ENCODE assay signal across 11 cellular contexts in genomic region chr2:224412064-224412921, GRCh38. TPM values are rescaled to one million over a fixed set of nuclear protein-coding genes. Genes with fewer than 3 reads are reported as not detected.
DNase-seq lines count a peak whose midpoint lies in the region; ATAC-seq and TF ChIP-seq lines count a peak whose summit lies in the region.
"Had no signal": no experiment of that assay in that cellular context is flagged by ENCODE, and none has a peak within 500 bp of the region (broad histone marks: within the 10 kb centered on the region; RNA-seq: fewer than 3 reads in every experiment).

No MANE protein-coding gene starts in this region.

- in situ Hi-C loops in gastrocnemius medialis (cut with MboI; ENCODE audit: low sequenced_read_pairs in 4 of 4): no loop called here

- no peak overlapping the region for H2BK120ac ChIP-seq in neuronal stem cell (ENCODE audit: low read depth, low read length)

- H3K27me3 ChIP-seq in WERI-Rb-1 (ENCODE audit: insufficient read depth, low read depth, severe bottlenecking): no peaks in the 10 kb centered on the region
- H3K27me3 ChIP-seq in gastrocnemius medialis: no peaks in the 10 kb centered on the region
- no peaks in the 10 kb centered on the region for H3K27me3 ChIP-seq in neuronal stem cell (ENCODE audit: control insufficient read depth in 3 of 3, insufficient read depth in 3 of 3, low read depth in 1 of 3, low read length in 3 of 3)
- H3K27me3 ChIP-seq in A673 (replicated peaks; ENCODE audit: insufficient read depth, low read depth, low read length, poor library complexity): no peaks in the 10 kb centered on the region

- H4K8ac ChIP-seq in neuronal stem cell (ENCODE audit: low read depth, low read length): no peak overlapping the region

- no peak overlapping the region for H3K4ac ChIP-seq in neuronal stem cell (ENCODE audit: low read length)

- H3K18ac ChIP-seq in neuronal stem cell (ENCODE audit: low read length): no peak overlapping the region

- no peak overlapping the region for H2AK5ac ChIP-seq in neuronal stem cell (ENCODE audit: low read depth, low read length)

- no peak for TF ChIP-seq CTCF in WERI-Rb-1 (IDR thresholded peaks at IDR 0.05; ENCODE audit: low read depth, low read length)
- no peak for TF ChIP-seq CTCF in gastrocnemius medialis (IDR thresholded peaks at IDR 0.05 in 4 of 5, conservative IDR thresholded peaks at IDR 0.05 in 1 of 5)
- no peak for TF ChIP-seq CTCF in A673 (conservative IDR thresholded peaks at IDR 0.05; ENCODE audit: low read depth, low read length)

- no peak overlapping the region for H2BK15ac ChIP-seq in neuronal stem cell (ENCODE audit: low read length)

- no peaks in the 10 kb centered on the region for H3K9me3 ChIP-seq in WERI-Rb-1 (ENCODE audit: severe bottlenecking)
- H3K9me3 ChIP-seq in gastrocnemius medialis: no peaks in the 10 kb centered on the region
- peaks cover 0 to under 1% of the 10 kb centered on the region in 2 donors for H3K9me3 ChIP-seq in neuronal stem cell (replicated peaks in 1 of 2; ENCODE audit: control insufficient read depth in 2 of 2, insufficient read depth in 1 of 2, low read depth in 1 of 2, low read length in 2 of 2)
- no peaks in the 10 kb centered on the region for H3K9me3 ChIP-seq in A673 (ENCODE audit: low read depth, low read length, poor library complexity, severe bottlenecking)

- no peak overlapping the region for H2BK5ac ChIP-seq in neuronal stem cell (ENCODE audit: low read length)

- POLR2A ChIA-PET in A673 (lab: Charles Lee; ENCODE audit: low non-redundant PET): no interaction called here

- H3K27ac ChIP-seq in WERI-Rb-1 (no peak overlapping the region), gastrocnemius medialis (peak overlapping the region; percentile 29 to 74 (median 64)), neuronal stem cell (replicated peaks; ENCODE audit: low read length) (no peak overlapping the region), A673 (ENCODE audit: low read depth, low read length, poor library complexity, severe bottlenecking) (no peak overlapping the region)

- no peak for TF ChIP-seq POLR2A in gastrocnemius medialis (IDR thresholded peaks at IDR 0.05)

- BruUV-seq in A673 (replicated peaks; lab: Mats Ljungman, UMichigan): no TSS peak

- H3K23ac ChIP-seq in neuronal stem cell (ENCODE audit: low read depth, low read length, poor library complexity): no peak overlapping the region

- H3K4me3 ChIP-seq in WERI-Rb-1 (ENCODE audit: low read depth, low read length) (no peak overlapping the region), gastrocnemius medialis (peak overlapping the region in 3 of 4 donors; percentile 17 to 32 (median 23)), neuronal stem cell (ENCODE audit: low read length in 2 of 2) (no peak overlapping the region), A673 (ENCODE audit: low read depth, low read length, poor library complexity, severe bottlenecking) (no peak overlapping the region)

- WGBS in neuronal stem cell (ENCODE audit: extremely low coverage in 2 of 2, insufficient read length in 2 of 2, insufficient replicate concordance in 1 of 2), 2 donors: no CpG with 5 or more reads among the region's 19 CpGs

- H3K36me3 ChIP-seq in WERI-Rb-1: no peaks in the 10 kb centered on the region
- H3K36me3 ChIP-seq in gastrocnemius medialis: no peaks in the 10 kb centered on the region
- H3K36me3 ChIP-seq in neuronal stem cell (replicated peaks in 1 of 2; ENCODE audit: control insufficient read depth in 2 of 2, insufficient read depth in 2 of 2, low read length in 2 of 2): no peaks in the 10 kb centered on the region
- no peaks in the 10 kb centered on the region for H3K36me3 ChIP-seq in A673 (ENCODE audit: insufficient read depth, low read length, poor library complexity, severe bottlenecking)

- H2AFZ ChIP-seq in neuronal stem cell (ENCODE audit: low read length): no peak overlapping the region

- no peak overlapping the region for H4K91ac ChIP-seq in neuronal stem cell (ENCODE audit: low read depth, low read length, poor library complexity)

- H3K4me2 ChIP-seq in neuronal stem cell (ENCODE audit: insufficient read depth, low read length, poor library complexity, severe bottlenecking): no peak overlapping the region

- peak; percentile 75 for DNase-seq in GM04503 (ENCODE audit: low read depth)
- peak; percentile 13 for DNase-seq in WERI-Rb-1
- DNase-seq in hepatic stellate cell (ENCODE audit: low spot score): peak; percentile 61
- DNase-seq in gastrocnemius medialis: no peak
- no peak for DNase-seq in NCI-H1436 (lab: John Stamatoyannopoulos, UW)
- no peak for DNase-seq in neuronal stem cell (ENCODE audit: low spot score)
- no peak for DNase-seq in A673 (ENCODE audit: low spot score)
- no peak for DNase-seq in activated effector memory CD4-positive, alpha-beta T cell treated with anti-CD3 and anti-CD28 coated beads, Interleukin-2, amount 50 U/mL, for 16 hours
- DNase-seq: central memory CD4-positive, alpha-beta T cell; retina; stimulated activated CD8-positive, alpha-beta memory T cell treated with anti-CD3 and anti-CD28 coated beads, Interleukin-4, amount 100 ng/mL, for 48 hours had no signal

- H3K14ac ChIP-seq in neuronal stem cell (ENCODE audit: low read length): no peak overlapping the region

- H3K79me1 ChIP-seq in neuronal stem cell (ENCODE audit: low read depth, low read length): no peaks in the 10 kb centered on the region

- H3K4me1 ChIP-seq in gastrocnemius medialis (peaks cover 6 to 16% of the 10 kb centered on the region in 2 donors), neuronal stem cell (ENCODE audit: control insufficient read depth in 2 of 2, insufficient read depth in 1 of 2, low read depth in 1 of 2, low read length in 2 of 2) (no peaks in the 10 kb centered on the region), A673 (ENCODE audit: insufficient read depth, low read length, poor library complexity, severe bottlenecking) (no peaks in the 10 kb centered on the region)

- H2BK12ac ChIP-seq in neuronal stem cell (ENCODE audit: low read length): no peak overlapping the region

- intact Hi-C loops in gastrocnemius medialis (cut with DNase I; ENCODE audit: low total_unique reads) (no loop called here), A673 (cut with micrococcal nuclease; ENCODE audit: unreplicated experiment) (no loop called here)

- no peak overlapping the region for H3K9ac ChIP-seq in neuronal stem cell (ENCODE audit: low read depth, low read length, poor library complexity)

- ATAC-seq in gastrocnemius medialis: peak; percentile 55 to 65

- CTCF ChIA-PET in A673 (lab: Charles Lee): no interaction called here

RNA-seq across cellular contexts. Expression of gene FAM124B, which starts 10.4 kb away (rescaled TPM):
- total RNA-seq in gastrocnemius medialis (1 to 10 TPM; 1.7 to 2.4 (median 2.1) TPM), A673 (2021) (not detected in 2 replicates)
- 0.06 TPM for polyA plus RNA-seq in neuronal stem cell (2013, experiment 1 of 2)
- 0.07 TPM for polyA plus RNA-seq in neuronal stem cell (2013, experiment 2 of 2)

Comparison
In these comparisons a context has a peak if more than half of its experiments do, and no peak if none do; other contexts are left out.
1. DNase-seq: peak in GM04503 (single experiment), WERI-Rb-1 (single experiment) and hepatic stellate cell (single experiment); none in gastrocnemius medialis (0 of 2), NCI-H1436 (single experiment), neuronal stem cell (single experiment), A673 (single experiment) and activated effector memory CD4-positive, alpha-beta T cell treated with anti-CD3 and anti-CD28 coated beads, Interleukin-2, amount 50 U/mL, for 16 hours (single experiment).
2. H3K27ac ChIP-seq: peak in gastrocnemius medialis (4 of 4); none in WERI-Rb-1 (single experiment), neuronal stem cell (single experiment) and A673 (single experiment).
3. H3K4me3 ChIP-seq: peak in gastrocnemius medialis (3 of 4); none in WERI-Rb-1 (single experiment), neuronal stem cell (0 of 2) and A673 (single experiment).